8 cellular contexts compared by ENCODE assay signal in the genomic region with DNA sequence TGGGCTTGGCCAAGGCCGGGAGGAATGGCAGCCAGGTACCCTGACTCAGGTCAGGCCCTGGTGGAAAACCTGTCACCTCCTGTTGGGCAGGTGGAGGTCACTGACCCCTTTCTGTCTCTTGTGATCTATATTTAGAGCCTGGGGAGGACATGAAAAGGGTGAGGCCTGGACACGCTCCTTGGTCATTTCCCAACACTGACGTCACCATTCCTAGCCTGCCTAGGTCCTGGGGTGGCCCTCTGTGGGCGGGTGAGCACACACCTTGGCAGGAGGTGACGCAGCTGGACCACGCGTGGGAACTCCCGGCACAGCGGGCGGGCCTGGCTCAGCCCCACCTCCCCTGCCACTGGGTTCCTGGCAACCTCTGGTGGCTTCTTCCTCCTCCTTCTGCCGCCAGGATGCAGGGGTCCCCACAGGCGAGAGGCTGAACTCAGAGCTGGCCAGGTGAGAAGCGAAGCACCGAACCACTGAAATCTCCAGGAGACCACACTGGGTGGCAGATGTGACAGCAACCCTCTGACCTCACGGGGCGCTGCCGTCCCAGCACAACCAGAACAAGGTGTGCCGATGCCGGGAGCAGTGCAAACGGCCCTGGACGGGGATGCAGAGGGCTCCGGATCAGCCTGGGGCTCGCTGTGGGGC. TPM values are rescaled to one million over a fixed set of nuclear protein-coding genes. Genes with fewer than 3 reads are reported as not detected.
A peak's percentile ranks its signal among the peaks of the same experiment; 100 is the strongest.
DNase-seq lines count a peak whose midpoint lies in the region; ATAC-seq, FAIRE-seq and TF ChIP-seq lines count a peak whose summit lies in the region.

No MANE protein-coding gene starts in this region.

- peaks cover 9% of the 10 kb centered on the region for H3F3A ChIP-seq in SK-N-SH (replicated peaks; ENCODE audit: insufficient read depth)

- no peak for TF ChIP-seq EP300 in SK-N-SH (IDR thresholded peaks at IDR 0.05; ENCODE audit: borderline replicate concordance in 1 of 2, low read depth in 1 of 2, low read length in 1 of 2)

- H3K4me1 ChIP-seq in esophagus squamous epithelium (peaks cover 57 to 92% (median 67%) of the 10 kb centered on the region in 3 donors), rectal smooth muscle tissue (ENCODE audit: control insufficient read depth, insufficient read depth, low read length) (peaks cover 11% of the 10 kb centered on the region), SK-N-SH (ENCODE audit: control insufficient read depth in 1 of 2, insufficient read depth in 2 of 2, low read depth in 1 of 2, low read length in 1 of 2) (peaks cover 12 to 54% of the 10 kb centered on the region in 2 experiments; a peak in 3 of 4 replicates)

- no peaks in the 10 kb centered on the region for H3K9me2 ChIP-seq in SK-N-SH

- peak; percentile 59 for DNase-seq in G401 (ENCODE audit: low spot score)
- DNase-seq in activated CD8-positive, alpha-beta T cell treated with anti-CD3 and anti-CD28 coated beads for 36 hours, result peak; percentile 68
- no peak for DNase-seq in esophagus squamous epithelium (lab: John Stamatoyannopoulos, UW)
- DNase-seq in GM12892 (ENCODE audit: insufficient read length), result no peak
- DNase-seq in SK-N-SH, result no peak
- no peak for DNase-seq in NCI-H226

- no peak for TF ChIP-seq CTCF in activated CD8-positive, alpha-beta T cell treated with anti-CD3 and anti-CD28 coated beads for 36 hours (IDR thresholded peaks at IDR 0.05)
- peak in 2 of 6 experiments; percentile 15 to 23 for TF ChIP-seq CTCF in esophagus squamous epithelium (IDR thresholded peaks at IDR 0.05)
- no peak for TF ChIP-seq CTCF in SK-N-SH (IDR thresholded peaks at IDR 0.05)

- no peaks in the 10 kb centered on the region for H3K27me3 Mint-ChIP-seq in activated CD8-positive, alpha-beta T cell treated with anti-CD3 and anti-CD28 coated beads for 36 hours

- H3K9me3 ChIP-seq in esophagus squamous epithelium, result no peaks in the 10 kb centered on the region
- no peaks in the 10 kb centered on the region for H3K9me3 ChIP-seq in SK-N-SH

- peaks cover under 1% of the 10 kb centered on the region; the same call in 1 of the 2 replicates for H3K79me2 ChIP-seq in SK-N-SH (ENCODE audit: insufficient read depth)

- TF ChIP-seq RAD21 in SK-N-SH (IDR thresholded peaks at IDR 0.05; ENCODE audit: low read length), result no peak

- H3K4me2 ChIP-seq in SK-N-SH, result no peak overlapping the region

- CTCF ChIA-PET in activated CD8-positive, alpha-beta T cell treated with anti-CD3 and anti-CD28 coated beads for 36 hours (lab: Charles Lee), result interaction anchor here (12.6 kb wide), 1 partner anchor 19 kb away, joined by 177 read pairs; no protein-coding TSS in a partner anchor
- CTCF ChIA-PET in SK-N-SH (lab: Yijun Ruan, JAX), result interaction anchor here (1.0 to 4.3 kb wide), 4 partner anchors 17 to 28 kb away, joined by 3 to 28 read pairs (median 4); no protein-coding TSS in a partner anchor

- no peaks in the 10 kb centered on the region for H3K9me3 Mint-ChIP-seq in activated CD8-positive, alpha-beta T cell treated with anti-CD3 and anti-CD28 coated beads for 36 hours

- in situ Hi-C loops in G401 (cut with HindIII; ENCODE audit: low sequenced_read_pairs), result no loop called here

- H3K36me3 ChIP-seq in esophagus squamous epithelium (peaks cover 0 to 10% (median 0%) of the 10 kb centered on the region in 3 donors), rectal smooth muscle tissue (ENCODE audit: control insufficient read depth, insufficient read depth, low read length) (peaks cover 6% of the 10 kb centered on the region), SK-N-SH (replicated peaks in 1 of 2; ENCODE audit: control insufficient read depth in 1 of 2, insufficient read depth in 2 of 2, low read length in 1 of 2) (no peaks in the 10 kb centered on the region)

- peaks cover 46% of the 10 kb centered on the region for H4K20me1 ChIP-seq in SK-N-SH (ENCODE audit: insufficient read depth)

- H3K36me3 Mint-ChIP-seq in activated CD8-positive, alpha-beta T cell treated with anti-CD3 and anti-CD28 coated beads for 36 hours (ENCODE audit: low read depth), result peaks cover 19% of the 10 kb centered on the region

- FAIRE-seq in GM12892 (lab: Jason Lieb, UNC), result no peak

- TF ChIP-seq POLR2A in esophagus squamous epithelium (IDR thresholded peaks at IDR 0.05) (no peak), GM12892 (IDR thresholded peaks at IDR 0.05; ENCODE audit: low read depth, low read length) (no peak)

- peak overlapping the region; percentile 49 for H3K4me3 Mint-ChIP-seq in activated CD8-positive, alpha-beta T cell treated with anti-CD3 and anti-CD28 coated beads for 36 hours

- peak; percentile 21 for ATAC-seq in activated CD8-positive, alpha-beta T cell treated with anti-CD3 and anti-CD28 coated beads for 36 hours
- no peak for ATAC-seq in GM18861 (IDR thresholded peaks at IDR 0.05; ENCODE audit: unreplicated experiment)

- peaks cover 81% of the 10 kb centered on the region for H3K4me1 Mint-ChIP-seq in activated CD8-positive, alpha-beta T cell treated with anti-CD3 and anti-CD28 coated beads for 36 hours (ENCODE audit: low read depth)

- H3K27ac Mint-ChIP-seq in activated CD8-positive, alpha-beta T cell treated with anti-CD3 and anti-CD28 coated beads for 36 hours, result peak overlapping the region; percentile 66

- H3K4me3 ChIP-seq in esophagus squamous epithelium (peak overlapping the region in 2 of 4 donors; percentile 13 to 18), rectal smooth muscle tissue (ENCODE audit: low read length) (no peak overlapping the region), SK-N-SH (ENCODE audit: low read depth in 2 of 2, low read length in 1 of 2) (no peak overlapping the region)

- no peak overlapping the region for H3K9ac ChIP-seq in rectal smooth muscle tissue (ENCODE audit: low read length)
- H3K9ac ChIP-seq in SK-N-SH, result no peak overlapping the region

- intact Hi-C loops in activated CD8-positive, alpha-beta T cell treated with anti-CD3 and anti-CD28 coated beads for 36 hours (cut with micrococcal nuclease), result no loop called here
- intact Hi-C loops in esophagus squamous epithelium (cut with DNase I), result no loop called here

- no peak overlapping the region for H2AFZ ChIP-seq in SK-N-SH (ENCODE audit: low read depth)

- 60% methylated on average over 1 of the region's 23 CpGs; no CpG with 5 or more reads in 1 of the 2 donors for whole genome bisulfite sequencing in esophagus squamous epithelium, 2 donors
- WGBS in SK-N-SH (ENCODE audit: low lambda C conversion rate), result 95% methylated on average over 11 of the region's 23 CpGs

- H3K27me3 ChIP-seq in esophagus squamous epithelium (no peaks in the 10 kb centered on the region), rectal smooth muscle tissue (ENCODE audit: control insufficient read depth, insufficient read depth, low read length) (no peaks in the 10 kb centered on the region), SK-N-SH (ENCODE audit: insufficient read depth) (no peaks in the 10 kb centered on the region)

- peak overlapping the region; percentile 75 to 96 (median 90) for H3K27ac ChIP-seq in esophagus squamous epithelium
- H3K27ac ChIP-seq in rectal smooth muscle tissue (ENCODE audit: low read depth, low read length), result peak overlapping the region; percentile 76
- H3K27ac ChIP-seq in SK-N-SH (ENCODE audit: low read depth in 2 of 2, low read length in 1 of 2), result no peak overlapping the region

- POLR2A ChIA-PET in activated CD8-positive, alpha-beta T cell treated with anti-CD3 and anti-CD28 coated beads for 36 hours (lab: Charles Lee), result interaction anchor here (1.6 kb wide), 2 partner anchors 8 to 16 kb away, joined by 3 to 5 read pairs; no protein-coding TSS in a partner anchor
- POLR2A ChIA-PET in SK-N-SH (lab: Yijun Ruan, JAX), result no interaction called here

TF ChIP-seq in SK-N-SH, 30 proteins besides CTCF, POLR2A, EP300 and RAD21 (continues in another document):
- TF ChIP-seq FOSL2 (IDR thresholded peaks at IDR 0.05; ENCODE audit: borderline replicate concordance, low read depth) (no peak), MAX (IDR thresholded peaks at IDR 0.05; ENCODE audit: low read depth) (no peak), PBX3 (IDR thresholded peaks at IDR 0.05) (no peak), SMC3 (IDR thresholded peaks at IDR 0.05; ENCODE audit: low read depth, low read length) (no peak), ELF1 (IDR thresholded peaks at IDR 0.05) (no peak), FOXJ3 (CRISPR knock-in tag; IDR thresholded peaks at IDR 0.05) (no peak), CHD2 (IDR thresholded peaks at IDR 0.05; ENCODE audit: low read length, partially characterized antibody) (no peak), MEF2A (IDR thresholded peaks at IDR 0.05; ENCODE audit: borderline replicate concordance, low read depth) (no peak), GATA2 (CRISPR knock-in tag; IDR thresholded peaks at IDR 0.05) (no peak), SIN3A (IDR thresholded peaks at IDR 0.05; ENCODE audit: borderline replicate concordance, low read depth, low read length) (no peak), POLR2AphosphoS5 (IDR thresholded peaks at IDR 0.05; ENCODE audit: low read depth, low read length) (no peak), JUND (IDR thresholded peaks at IDR 0.05) (no peak)

RNA-seq across cellular contexts. Expression of gene RALGDS, which starts 6.4 kb away (rescaled TPM):
- 21.7 and 29.8 TPM in 2 replicates for total RNA-seq in G401 (2014; rRNA removed; shearing (Covaris generic))
- total RNA-seq in activated CD8-positive, alpha-beta T cell treated with anti-CD3 and anti-CD28 coated beads for 36 hours, result 10 to 100 TPM; 80.5 to 88.2 TPM
- total RNA-seq in esophagus squamous epithelium, result 10 to 100 TPM; 53.4 to 71.1 (median 55.3) TPM
- polyA plus RNA-seq in GM12892 (2012; ENCODE audit: missing spikeins), result 24.6 TPM
- polyA plus RNA-seq in SK-N-SH (2012; rRNA removed), result 64.1 and 64.7 TPM in 2 replicates
- 29.8 and 47.9 TPM in 2 replicates for polyA plus RNA-seq in SK-N-SH (2012; cell fraction: cytosol; rRNA removed)
- 152 and 169 TPM in 2 replicates for polyA plus RNA-seq in SK-N-SH (2012; cell fraction: nucleus; rRNA removed)

RNA-seq across cellular contexts. Expression of gene GBGT1, which starts 36.3 kb away (rescaled TPM):
- not detected in 2 replicates for total RNA-seq in G401 (2014; rRNA removed; shearing (Covaris generic))
- total RNA-seq in activated CD8-positive, alpha-beta T cell treated with anti-CD3 and anti-CD28 coated beads for 36 hours, result 1 to 10 TPM; 3.6 to 4.1 TPM
- total RNA-seq in esophagus squamous epithelium, result 1 to 10 TPM; 3.0 to 8.8 (median 3.8) TPM
- 3.5 TPM for polyA plus RNA-seq in GM12892 (2012; ENCODE audit: missing spikeins)
- 0.45 and 0.51 TPM in 2 replicates for polyA plus RNA-seq in SK-N-SH (2012; rRNA removed)
- 0.22 and 0.30 TPM in 2 replicates for polyA plus RNA-seq in SK-N-SH (2012; cell fraction: cytosol; rRNA removed)
- polyA plus RNA-seq in SK-N-SH (2012; cell fraction: nucleus; rRNA removed), result 1.1 and 1.7 TPM in 2 replicates

Comparison
In these comparisons a context has a peak if more than half of its experiments do, and no peak if none do; other contexts are left out.
1. DNase-seq: peak in G401 (single experiment) and activated CD8-positive, alpha-beta T cell treated with anti-CD3 and anti-CD28 coated beads for 36 hours (single experiment); none in esophagus squamous epithelium (single experiment), GM12892 (single experiment), SK-N-SH (single experiment) and NCI-H226 (single experiment).
2. H3K27ac ChIP-seq: peak in esophagus squamous epithelium (4 of 4) and rectal smooth muscle tissue (single experiment); none in SK-N-SH (0 of 2).